ENCODE assay signal across 24 cellular contexts in the genomic region with DNA sequence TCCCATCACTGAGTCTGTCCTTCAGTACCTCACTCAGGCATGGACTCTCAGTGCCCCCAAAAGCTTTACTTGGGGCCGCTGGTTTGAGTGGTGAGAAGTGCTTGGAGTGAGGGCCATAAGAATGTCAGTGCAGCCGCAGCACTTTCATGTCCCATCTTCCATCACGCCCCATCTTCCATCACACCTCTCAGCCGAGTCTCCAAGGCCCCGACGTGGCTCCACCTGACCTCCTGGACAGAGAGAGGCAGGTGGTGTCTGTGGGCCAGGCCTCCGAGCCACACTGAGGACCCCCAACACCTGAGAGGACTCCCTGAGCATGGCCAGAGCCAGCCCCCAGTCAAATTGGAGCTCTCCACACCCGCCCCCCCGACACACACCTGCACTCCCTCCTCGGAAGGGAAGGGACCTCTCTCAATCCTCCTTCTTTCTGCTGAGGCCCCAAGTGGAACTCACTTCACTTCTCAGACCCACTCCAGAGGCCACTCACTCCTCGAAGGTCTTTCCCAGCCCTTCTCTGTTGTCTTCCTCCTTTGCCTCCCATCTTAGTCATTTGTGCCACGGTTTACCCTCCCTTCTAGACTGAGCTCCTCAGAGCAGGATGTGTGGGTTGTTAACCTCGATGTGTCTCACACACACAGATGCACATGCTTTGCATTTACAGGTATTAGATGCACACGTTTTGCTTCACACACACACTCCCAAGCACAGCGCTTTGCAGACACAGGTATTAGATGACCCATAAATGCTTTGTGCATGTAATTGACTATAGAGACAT.
DNase-seq lines count a peak whose midpoint lies in the region; ATAC-seq and TF ChIP-seq lines count a peak whose summit lies in the region.
"Had no signal": no experiment of that assay in that cellular context is flagged by ENCODE, and none has a peak within 500 bp of the region (broad histone marks: within the 10 kb centered on the region; RNA-seq: fewer than 3 reads in every experiment).

No MANE protein-coding gene starts in this region.

- H3K4me3 Mint-ChIP-seq in activated T-helper 17 cell treated with anti-CD3 and anti-CD28 coated beads, Interleukin-2, amount 50 U/mL, for 72 hours, result no peak overlapping the region
- H3K4me3 Mint-ChIP-seq in stimulated activated naive CD8-positive, alpha-beta T cell treated with anti-CD3 and anti-CD28 coated beads, Interleukin-15, amount 100 ng/mL, for 72 hours, result no peak overlapping the region

- WGBS in right cardiac atrium, result 90% methylated on average over 15 of the region's 15 CpGs

- intact Hi-C loops in right cardiac atrium (cut with DNase I), result no loop called here
- intact Hi-C loops in posterior cingulate gyrus (cut with DNase I), result no loop called here

- peaks cover 23% of the 10 kb centered on the region for H3K4me1 Mint-ChIP-seq in activated T-helper 17 cell treated with anti-CD3 and anti-CD28 coated beads, Interleukin-2, amount 50 U/mL, for 72 hours
- peaks cover 79% of the 10 kb centered on the region for H3K4me1 Mint-ChIP-seq in stimulated activated naive CD8-positive, alpha-beta T cell treated with anti-CD3 and anti-CD28 coated beads, Interleukin-15, amount 100 ng/mL, for 72 hours

- H3K4me3 ChIP-seq in right atrium auricular region (no peak overlapping the region), right cardiac atrium (ENCODE audit: low read length) (no peak overlapping the region)
- H3K4me3 ChIP-seq: BLaER1 treated with 17β-estradiol and CSF1 and Interleukin-3, amounts not matched to agents 10 nM and 100 nM; GM12878; GM23248; left lung; SJSA1; spleen; testis had no signal

- H3K27ac ChIP-seq in right atrium auricular region (no peak overlapping the region), right cardiac atrium (ENCODE audit: low read length) (no peak overlapping the region)
- H3K27ac ChIP-seq: BLaER1 treated with 17β-estradiol and CSF1 and Interleukin-3, amounts not matched to agents 10 nM and 100 nM; GM23248; left lung; SJSA1; spleen; testis had no signal

- H3K27me3 Mint-ChIP-seq in activated T-helper 17 cell treated with anti-CD3 and anti-CD28 coated beads, Interleukin-2, amount 50 U/mL, for 72 hours, result no peaks in the 10 kb centered on the region
- H3K27me3 Mint-ChIP-seq in stimulated activated naive CD8-positive, alpha-beta T cell treated with anti-CD3 and anti-CD28 coated beads, Interleukin-15, amount 100 ng/mL, for 72 hours, result no peaks in the 10 kb centered on the region

- H3K27me3 ChIP-seq in right atrium auricular region, result no peaks in the 10 kb centered on the region
- H3K27me3 ChIP-seq in right cardiac atrium (ENCODE audit: control insufficient read depth, insufficient read depth), result no peaks in the 10 kb centered on the region
- H3K27me3 ChIP-seq: BLaER1 treated with 17β-estradiol and CSF1 and Interleukin-3, amounts not matched to agents 10 nM and 100 nM; left lung; SJSA1; spleen; testis had no signal

- no peaks in the 10 kb centered on the region for H3K36me3 ChIP-seq in right atrium auricular region
- H3K36me3 ChIP-seq: BLaER1 treated with 17β-estradiol and CSF1 and Interleukin-3, amounts not matched to agents 10 nM and 100 nM; left lung; SJSA1; spleen had no signal

- no peaks in the 10 kb centered on the region for H3K4me1 ChIP-seq in right atrium auricular region
- no peaks in the 10 kb centered on the region for H3K4me1 ChIP-seq in right cardiac atrium (ENCODE audit: control insufficient read depth, insufficient read depth, low read length)
- H3K4me1 ChIP-seq: testis had no signal

- no peak for ATAC-seq in right cardiac atrium
- ATAC-seq in activated T-helper 17 cell treated with anti-CD3 and anti-CD28 coated beads, Interleukin-2, amount 50 U/mL, for 72 hours (replicated peaks), result peak; percentile 22
- no peak for ATAC-seq in stimulated activated naive CD8-positive, alpha-beta T cell treated with anti-CD3 and anti-CD28 coated beads, Interleukin-15, amount 100 ng/mL, for 72 hours
- ATAC-seq: activated CD4-positive, CD25-positive, alpha-beta regulatory T cell treated with anti-CD3 and anti-CD28 coated beads, Interleukin-2, amount 50 U/mL, for 24 hours; activated naive CD4-positive, alpha-beta T cell treated with anti-CD3 and anti-CD28 coated beads, Interleukin-2, amount 50 U/mL, for 72 hours; GM12878; HepG2; left lung had no signal

- no peaks in the 10 kb centered on the region for H3K36me3 Mint-ChIP-seq in activated T-helper 17 cell treated with anti-CD3 and anti-CD28 coated beads, Interleukin-2, amount 50 U/mL, for 72 hours (ENCODE audit: low read depth)
- H3K36me3 Mint-ChIP-seq: activated naive CD4-positive, alpha-beta T cell treated with anti-CD3 and anti-CD28 coated beads, Interleukin-2, amount 50 U/mL, for 72 hours had no signal

- H3K9me3 ChIP-seq in right atrium auricular region, result no peaks in the 10 kb centered on the region
- H3K9me3 ChIP-seq in right cardiac atrium (ENCODE audit: control insufficient read depth, low read length), result no peaks in the 10 kb centered on the region
- H3K9me3 ChIP-seq: BLaER1 treated with 17β-estradiol and CSF1 and Interleukin-3, amounts not matched to agents 10 nM and 100 nM; left lung; SJSA1; spleen; testis had no signal

- no peak overlapping the region for H3K27ac Mint-ChIP-seq in activated T-helper 17 cell treated with anti-CD3 and anti-CD28 coated beads, Interleukin-2, amount 50 U/mL, for 72 hours
- H3K27ac Mint-ChIP-seq in stimulated activated naive CD8-positive, alpha-beta T cell treated with anti-CD3 and anti-CD28 coated beads, Interleukin-15, amount 100 ng/mL, for 72 hours, result peak overlapping the region; percentile 45 to 77

- no peak for TF ChIP-seq CTCF in right atrium auricular region (IDR thresholded peaks at IDR 0.05)

- peak; percentile 42 for DNase-seq in right atrium auricular region (ENCODE audit: low spot score)
- DNase-seq in right cardiac atrium, result no peak
- DNase-seq in islet precursor cell, result peak; percentile 30
- DNase-seq in stimulated activated naive CD8-positive, alpha-beta T cell treated with anti-CD3 and anti-CD28 coated beads, Interleukin-15, amount 100 ng/mL, for 72 hours, result no peak
- no peak for DNase-seq in NCI-H2227 treated with DMSO at 0.1 percent for 48 hours (lab: John Stamatoyannopoulos, UW)
- no peak for DNase-seq in NCI-H226
- no peak for DNase-seq in posterior cingulate gyrus
- DNase-seq: Calu3, GM23248, hypothalamus, Karpas-422, left lung, NCI-H1436 treated with DMSO at 0.1 percent for 48 hours, NCI-H446, RPMI8226, spleen, testis had no signal

- no peaks in the 10 kb centered on the region for H3K9me3 Mint-ChIP-seq in activated T-helper 17 cell treated with anti-CD3 and anti-CD28 coated beads, Interleukin-2, amount 50 U/mL, for 72 hours
- H3K9me3 Mint-ChIP-seq in stimulated activated naive CD8-positive, alpha-beta T cell treated with anti-CD3 and anti-CD28 coated beads, Interleukin-15, amount 100 ng/mL, for 72 hours, result no peaks in the 10 kb centered on the region
- H3K9me3 Mint-ChIP-seq: activated naive CD4-positive, alpha-beta T cell treated with anti-CD3 and anti-CD28 coated beads, Interleukin-2, amount 50 U/mL, for 72 hours had no signal

Comparison
In these comparisons a context has a peak if more than half of its experiments do, and no peak if none do; other contexts are left out.
1. DNase-seq: peak in right atrium auricular region (single experiment) and islet precursor cell (single experiment); none in right cardiac atrium (0 of 3), stimulated activated naive CD8-positive, alpha-beta T cell treated with anti-CD3 and anti-CD28 coated beads, Interleukin-15, amount 100 ng/mL, for 72 hours (0 of 2), NCI-H2227 treated with DMSO at 0.1 percent for 48 hours (single experiment), NCI-H226 (single experiment) and posterior cingulate gyrus (0 of 10).